1 cellular context compared by ENCODE assay signal in genomic region chr1:116372651-116373444, GRCh38.
TF ChIP-seq lines count a peak whose summit lies in the region.

Gene ATP1A1 (plus strand): TSS chr1:116373244. CDS start chr1:116373512, 268 bp downstream.

TF ChIP-seq in HepG2, 621 proteins besides CTCF, POLR2A, EP300 and RAD21 (continued from another document and continues in another):
- no peak; the same call in 1 of the 2 replicates for TF ChIP-seq ZNF691 (CRISPR knock-in tag; IDR thresholded peaks at IDR 0.05; ENCODE audit: borderline replicate concordance, low read depth)
- TF ChIP-seq ZNF253 (CRISPR knock-in tag; IDR thresholded peaks at IDR 0.05; ENCODE audit: borderline replicate concordance): peak; percentile 50; the same call in 1 of the 2 replicates
- TF ChIP-seq NFIC (IDR thresholded peaks at IDR 0.05; ENCODE audit: low read length): no peak
- TF ChIP-seq ZNF710 (CRISPR knock-in tag; IDR thresholded peaks at IDR 0.05; ENCODE audit: borderline replicate concordance): no peak
- 0 out of 2 replicates have a peak, but pooled peaks have one; percentile 51 for TF ChIP-seq IRF9 (CRISPR knock-in tag; IDR thresholded peaks at IDR 0.05; ENCODE audit: borderline replicate concordance)
- TF ChIP-seq ZNF607 (CRISPR knock-in tag; IDR thresholded peaks at IDR 0.05; ENCODE audit: borderline replicate concordance): no peak; the same call in none of the 2 replicates
- peak; percentile 87 for TF ChIP-seq TBX2 (CRISPR knock-in tag; IDR thresholded peaks at IDR 0.05; ENCODE audit: borderline replicate concordance)
- 0 out of 2 replicates have a peak, but pooled peaks have one; percentile 45 for TF ChIP-seq RNF2 (conservative IDR thresholded peaks at IDR 0.05; ENCODE audit: low read depth)
- TF ChIP-seq KLF16 (CRISPR knock-in tag; IDR thresholded peaks at IDR 0.05): peak in 1 of 2 experiments; percentile 73; a peak in 1 of 4 replicates
- 0 out of 2 replicates have a peak, but pooled peaks have one; percentile 74 for TF ChIP-seq ZNF790 (CRISPR knock-in tag; IDR thresholded peaks at IDR 0.05; ENCODE audit: borderline replicate concordance)
- no peak for TF ChIP-seq ZBTB14 (CRISPR knock-in tag; IDR thresholded peaks at IDR 0.05)
- no peak for TF ChIP-seq SIX1 (CRISPR knock-in tag; IDR thresholded peaks at IDR 0.05; ENCODE audit: borderline replicate concordance)
- TF ChIP-seq ZNF18 (CRISPR knock-in tag; IDR thresholded peaks at IDR 0.05; ENCODE audit: insufficient replicate concordance): peak; percentile 56
- no peak for TF ChIP-seq SRSF9 (IDR thresholded peaks at IDR 0.05; ENCODE audit: borderline replicate concordance, insufficient read depth, low read depth, low read length, poor library complexity, severe bottlenecking)
- no peak for TF ChIP-seq ZNF318 (CRISPR knock-in tag; IDR thresholded peaks at IDR 0.05)
- no peak for TF ChIP-seq DDIT3 (CRISPR knock-in tag; IDR thresholded peaks at IDR 0.05)
- TF ChIP-seq ZNF781 (CRISPR knock-in tag; IDR thresholded peaks at IDR 0.05; ENCODE audit: borderline replicate concordance, not compliant biosample characterization): no peak
- peak; percentile 54; the same call in 1 of the 2 replicates for TF ChIP-seq SATB2 (CRISPR knock-in tag; IDR thresholded peaks at IDR 0.05)
- TF ChIP-seq ZNF331 (CRISPR knock-in tag; IDR thresholded peaks at IDR 0.05): peak; percentile 84
- TF ChIP-seq FOXK1 (CRISPR knock-in tag; IDR thresholded peaks at IDR 0.05; ENCODE audit: borderline replicate concordance, low read depth): peak; percentile 44; the same call in 1 of the 2 replicates
- TF ChIP-seq ZBTB8A (CRISPR knock-in tag; IDR thresholded peaks at IDR 0.05; ENCODE audit: borderline replicate concordance, low read depth): no peak
- no peak for TF ChIP-seq ZNF225 (CRISPR knock-in tag; IDR thresholded peaks at IDR 0.05)
- no peak for TF ChIP-seq NPAS2 (CRISPR knock-in tag; IDR thresholded peaks at IDR 0.05; ENCODE audit: borderline replicate concordance)
- peak; percentile 77 for TF ChIP-seq SALL1 (CRISPR knock-in tag; IDR thresholded peaks at IDR 0.05)
- 0 out of 2 replicates have a peak, but pooled peaks have one; percentile 23 for TF ChIP-seq ZBTB10 (CRISPR knock-in tag; IDR thresholded peaks at IDR 0.05; ENCODE audit: borderline replicate concordance)
- TF ChIP-seq TARDBP (CRISPR knock-in tag; IDR thresholded peaks at IDR 0.05): no peak
- no peak for TF ChIP-seq KLF11 (CRISPR knock-in tag; IDR thresholded peaks at IDR 0.05)
- TF ChIP-seq CREBL2 (CRISPR knock-in tag; IDR thresholded peaks at IDR 0.05; ENCODE audit: borderline replicate concordance): no peak
- TF ChIP-seq ZNF644 (CRISPR knock-in tag; IDR thresholded peaks at IDR 0.05; ENCODE audit: low read depth): no peak
- no peak; the same call in 1 of the 2 replicates for TF ChIP-seq ZNF552 (CRISPR knock-in tag; IDR thresholded peaks at IDR 0.05; ENCODE audit: borderline replicate concordance)
- TF ChIP-seq ZBTB38 (CRISPR knock-in tag; IDR thresholded peaks at IDR 0.05): peak; percentile 92
- peak; percentile 87; the same call in 1 of the 2 replicates for TF ChIP-seq ZNF572 (CRISPR knock-in tag; IDR thresholded peaks at IDR 0.05)
- TF ChIP-seq MIER2 (CRISPR knock-in tag; IDR thresholded peaks at IDR 0.05): no peak
- no peak for TF ChIP-seq ZNF558 (CRISPR knock-in tag; IDR thresholded peaks at IDR 0.05; ENCODE audit: borderline replicate concordance)
- TF ChIP-seq MXD3 (CRISPR knock-in tag; IDR thresholded peaks at IDR 0.05): peak; percentile 89
- no peak for TF ChIP-seq ZNF879 (CRISPR knock-in tag; IDR thresholded peaks at IDR 0.05)
- 0 out of 2 replicates have a peak, but pooled peaks have one; percentile 50 for TF ChIP-seq GATAD1 (CRISPR knock-in tag; IDR thresholded peaks at IDR 0.05)
- no peak for TF ChIP-seq MAFG (CRISPR knock-in tag; IDR thresholded peaks at IDR 0.05)
- TF ChIP-seq ZNF235 (CRISPR knock-in tag; IDR thresholded peaks at IDR 0.05; ENCODE audit: borderline replicate concordance): no peak
- no peak for TF ChIP-seq GMEB2 (CRISPR knock-in tag; IDR thresholded peaks at IDR 0.05; ENCODE audit: low read depth)
